ENCODE assay signal across 1 cellular context in the genomic region with DNA sequence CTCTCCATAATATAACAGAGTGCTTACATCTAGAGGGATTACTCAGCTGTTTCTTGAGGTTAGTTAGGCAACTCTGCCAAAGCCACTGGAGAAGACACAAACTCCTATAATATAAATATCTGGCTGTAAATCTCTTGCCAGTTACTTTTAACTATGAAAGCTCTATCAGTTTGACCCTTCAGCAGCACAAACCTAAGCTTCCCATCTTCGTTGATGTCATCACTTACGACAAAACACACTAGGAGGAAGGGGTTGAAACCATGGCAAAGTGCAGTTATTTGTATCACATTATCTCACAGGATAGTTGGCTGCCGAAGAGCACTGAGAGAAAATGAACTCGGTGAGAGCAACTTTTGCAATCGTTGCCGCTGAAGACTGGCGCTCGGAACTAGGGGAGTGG.
TF ChIP-seq lines count a peak whose summit lies in the region.

No MANE protein-coding gene starts in this region.

TF ChIP-seq in WTC11, 78 proteins besides CTCF, POLR2A, EP300 and RAD21 (continued from another document):
- TF ChIP-seq, protein P1, sequence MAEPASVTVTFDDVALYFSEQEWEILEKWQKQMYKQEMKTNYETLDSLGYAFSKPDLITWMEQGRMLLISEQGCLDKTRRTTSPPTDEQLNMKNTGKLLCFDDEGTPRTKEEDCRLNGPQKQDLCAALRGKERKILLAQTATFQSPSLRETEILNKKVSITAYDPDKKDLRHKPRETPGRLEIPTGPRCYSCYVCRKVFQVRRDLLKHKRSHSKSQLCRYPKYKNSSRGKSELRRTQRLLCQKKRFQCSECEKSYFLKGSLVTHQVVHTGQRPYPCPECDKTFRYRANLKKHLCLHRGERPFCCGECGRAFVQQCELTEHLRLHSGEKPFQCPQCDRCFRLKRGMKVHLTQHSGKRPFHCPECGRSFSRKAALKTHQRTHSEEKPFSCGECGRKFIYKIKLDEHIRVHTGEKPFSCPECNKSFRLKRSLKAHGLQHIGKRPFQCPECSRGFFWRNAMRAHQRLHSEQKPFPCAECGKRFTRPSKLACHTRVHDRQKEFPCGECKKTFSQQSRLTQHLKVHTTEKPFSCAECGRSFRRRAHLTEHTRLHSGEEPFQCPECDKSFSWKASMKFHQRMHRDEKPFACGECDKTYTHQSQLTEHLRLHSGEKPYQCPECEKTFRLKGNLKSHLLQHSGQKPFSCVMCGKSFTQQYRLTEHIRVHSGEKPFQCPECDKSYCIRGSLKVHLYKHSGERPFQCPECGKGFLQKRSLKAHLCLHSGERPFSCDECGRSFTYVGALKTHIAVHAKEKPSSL (CRISPR knock-in tag; conservative IDR thresholded peaks at IDR 0.05): no peak
- no peak for TF ChIP-seq CBFB (CRISPR knock-in tag; IDR thresholded peaks at IDR 0.05; ENCODE audit: low read depth)
